In the genomic region with DNA sequence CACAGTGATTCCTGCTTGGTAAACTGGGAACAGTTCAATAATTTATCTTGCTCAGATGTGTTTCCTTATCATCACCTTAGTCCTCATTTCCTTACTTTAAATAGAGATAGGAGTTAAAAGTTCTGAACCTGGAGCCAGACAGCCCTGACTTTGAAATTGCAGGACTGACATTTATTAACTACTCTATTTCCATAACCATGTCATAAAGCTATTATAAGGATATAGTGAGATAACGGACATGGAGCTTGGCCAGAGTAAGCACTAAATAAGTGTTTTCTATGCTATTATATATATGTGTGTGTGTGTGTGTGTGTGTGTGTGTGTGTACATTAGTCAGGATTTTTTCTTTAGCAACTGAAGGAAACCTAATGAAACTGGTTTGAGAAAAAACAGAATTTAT, we compare ENCODE assay signal across 2 cellular contexts.
A peak's percentile ranks its signal among the peaks of the same experiment; 100 is the strongest.
TF ChIP-seq lines count a peak whose summit lies in the region.

No MANE protein-coding gene starts in this region.

TF ChIP-seq in SK-N-SH treated with all-trans-retinoic acid at 6 μM for 48 hours, 23 proteins besides CTCF, POLR2A, EP300 and RAD21:
- TF ChIP-seq, protein P1, sequence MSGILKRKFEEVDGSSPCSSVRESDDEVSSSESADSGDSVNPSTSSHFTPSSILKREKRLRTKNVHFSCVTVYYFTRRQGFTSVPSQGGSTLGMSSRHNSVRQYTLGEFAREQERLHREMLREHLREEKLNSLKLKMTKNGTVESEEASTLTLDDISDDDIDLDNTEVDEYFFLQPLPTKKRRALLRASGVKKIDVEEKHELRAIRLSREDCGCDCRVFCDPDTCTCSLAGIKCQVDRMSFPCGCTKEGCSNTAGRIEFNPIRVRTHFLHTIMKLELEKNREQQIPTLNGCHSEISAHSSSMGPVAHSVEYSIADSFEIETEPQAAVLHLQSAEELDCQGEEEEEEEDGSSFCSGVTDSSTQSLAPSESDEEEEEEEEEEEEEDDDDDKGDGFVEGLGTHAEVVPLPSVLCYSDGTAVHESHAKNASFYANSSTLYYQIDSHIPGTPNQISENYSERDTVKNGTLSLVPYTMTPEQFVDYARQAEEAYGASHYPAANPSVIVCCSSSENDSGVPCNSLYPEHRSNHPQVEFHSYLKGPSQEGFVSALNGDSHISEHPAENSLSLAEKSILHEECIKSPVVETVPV (CRISPR knock-in tag; IDR thresholded peaks at IDR 0.05): no peak
- TF ChIP-seq ISL1 (CRISPR knock-in tag; IDR thresholded peaks at IDR 0.05): peak; percentile 32; the same call in 1 of the 2 replicates

TF ChIP-seq in SK-N-SH, 30 proteins besides CTCF, POLR2A, EP300 and RAD21 (continued from another document):
- TF ChIP-seq, protein P2, sequence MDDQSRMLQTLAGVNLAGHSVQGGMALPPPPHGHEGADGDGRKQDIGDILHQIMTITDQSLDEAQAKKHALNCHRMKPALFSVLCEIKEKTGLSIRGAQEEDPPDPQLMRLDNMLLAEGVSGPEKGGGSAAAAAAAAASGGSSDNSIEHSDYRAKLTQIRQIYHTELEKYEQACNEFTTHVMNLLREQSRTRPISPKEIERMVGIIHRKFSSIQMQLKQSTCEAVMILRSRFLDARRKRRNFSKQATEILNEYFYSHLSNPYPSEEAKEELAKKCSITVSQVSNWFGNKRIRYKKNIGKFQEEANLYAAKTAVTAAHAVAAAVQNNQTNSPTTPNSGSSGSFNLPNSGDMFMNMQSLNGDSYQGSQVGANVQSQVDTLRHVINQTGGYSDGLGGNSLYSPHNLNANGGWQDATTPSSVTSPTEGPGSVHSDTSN (IDR thresholded peaks at IDR 0.05): no peak
- TF ChIP-seq MEF2A (IDR thresholded peaks at IDR 0.05; ENCODE audit: borderline replicate concordance, low read depth): no peak
